Comparison of ENCODE assay signal across 22 cellular contexts in the genomic region with DNA sequence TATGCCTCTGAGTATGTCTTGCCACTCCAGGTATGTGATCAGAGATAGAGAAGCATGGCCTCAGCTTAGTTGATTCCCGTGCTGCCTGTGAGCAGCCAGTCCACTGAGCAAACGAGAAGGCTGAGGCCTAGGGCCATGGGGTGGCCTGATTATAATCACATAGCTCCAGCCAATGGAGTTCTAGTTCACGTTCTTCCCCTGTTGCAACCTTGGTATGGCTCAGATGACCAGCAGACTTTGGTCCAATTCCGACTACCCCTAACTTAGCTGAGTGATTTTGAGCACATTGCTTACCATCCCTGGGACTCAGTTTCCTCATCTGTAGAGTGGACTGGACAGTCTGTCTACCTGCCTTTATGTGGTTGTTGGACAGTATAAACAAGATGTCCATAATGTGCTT.
DNase-seq lines count a peak whose midpoint lies in the region; ATAC-seq and TF ChIP-seq lines count a peak whose summit lies in the region.
"Had no signal": no experiment of that assay in that cellular context is flagged by ENCODE, and none has a peak within 500 bp of the region (broad histone marks: within the 10 kb centered on the region; RNA-seq: fewer than 3 reads in every experiment).

No MANE protein-coding gene starts in this region.

- H3K4me3 Mint-ChIP-seq in activated CD4-positive, alpha-beta memory T cell treated with anti-CD3 and anti-CD28 coated beads for 36 hours = no peak overlapping the region
- H3K4me3 Mint-ChIP-seq in effector memory CD8-positive, alpha-beta T cell = no peak overlapping the region
- H3K4me3 Mint-ChIP-seq: CD8-positive, alpha-beta memory T cell; memory B cell; natural killer cell had no signal

- DNase-seq in DMS53 (lab: John Stamatoyannopoulos, UW) = peak; percentile 21
- DNase-seq in DMS53 treated with DMSO at 0.1 percent for 48 hours (lab: John Stamatoyannopoulos, UW; ENCODE audit: unreplicated experiment) = no peak
- DNase-seq in SJCRH30 = no peak
- DNase-seq in right lobe of liver = no peak
- no peak for DNase-seq in stomach
- no peak for DNase-seq in activated CD4-positive, alpha-beta memory T cell treated with anti-CD3 and anti-CD28 coated beads for 36 hours
- DNase-seq in NCI-H1436 (lab: John Stamatoyannopoulos, UW) = no peak
- DNase-seq in effector memory CD8-positive, alpha-beta T cell = no peak
- DNase-seq: activated naive CD4-positive, alpha-beta T cell; activated T-cell treated with anti-CD3 and anti-CD28 coated beads, Interleukin-2, amount 50 U/mL, for 1 hour; CD8-positive, alpha-beta memory T cell; KG1; kidney; MV-4-11; natural killer cell; NCI-H2171 treated with DMSO at 0.1 percent for 48 hours; NCI-H526 treated with DMSO at 0.1 percent for 48 hours; RPMI8226 had no signal

- no peaks in the 10 kb centered on the region for H3K36me3 Mint-ChIP-seq in activated CD4-positive, alpha-beta memory T cell treated with anti-CD3 and anti-CD28 coated beads for 36 hours
- peaks cover 3% of the 10 kb centered on the region for H3K36me3 Mint-ChIP-seq in effector memory CD8-positive, alpha-beta T cell (ENCODE audit: insufficient read depth)
- H3K36me3 Mint-ChIP-seq: natural killer cell had no signal

- peak overlapping the region; percentile 80 for H3K27ac ChIP-seq in SJCRH30
- H3K27ac ChIP-seq in right lobe of liver = peak overlapping the region in 2 of 3 donors; percentile 36
- peak overlapping the region in 4 of 5 donors; percentile 56 to 77 (median 58) for H3K27ac ChIP-seq in stomach
- H3K27ac ChIP-seq: 22Rv1, foreskin keratinocyte, ovary had no signal

- peak in 2 of 4 donors; percentile 11 to 20 for ATAC-seq in right lobe of liver
- no peak for ATAC-seq in effector memory CD8-positive, alpha-beta T cell (replicated peaks)
- ATAC-seq: natural killer cell had no signal

- no peaks in the 10 kb centered on the region for H3K36me3 ChIP-seq in SJCRH30
- no peaks in the 10 kb centered on the region for H3K36me3 ChIP-seq in right lobe of liver
- no peaks in the 10 kb centered on the region for H3K36me3 ChIP-seq in stomach
- H3K36me3 ChIP-seq: ovary had no signal

- H3K27ac Mint-ChIP-seq in activated CD4-positive, alpha-beta memory T cell treated with anti-CD3 and anti-CD28 coated beads for 36 hours = no peak overlapping the region
- H3K27ac Mint-ChIP-seq in effector memory CD8-positive, alpha-beta T cell = no peak overlapping the region
- H3K27ac Mint-ChIP-seq: CD8-positive, alpha-beta memory T cell; memory B cell; natural killer cell had no signal

- H3K27me3 Mint-ChIP-seq in activated CD4-positive, alpha-beta memory T cell treated with anti-CD3 and anti-CD28 coated beads for 36 hours = no peaks in the 10 kb centered on the region
- H3K27me3 Mint-ChIP-seq in effector memory CD8-positive, alpha-beta T cell = no peaks in the 10 kb centered on the region
- H3K27me3 Mint-ChIP-seq: CD8-positive, alpha-beta memory T cell; memory B cell had no signal

- H3K4me1 Mint-ChIP-seq in activated CD4-positive, alpha-beta memory T cell treated with anti-CD3 and anti-CD28 coated beads for 36 hours (ENCODE audit: low read depth) = no peaks in the 10 kb centered on the region
- peaks cover 0 to 7% of the 10 kb centered on the region in 2 donors for H3K4me1 Mint-ChIP-seq in effector memory CD8-positive, alpha-beta T cell (ENCODE audit: low read depth in 2 of 2)
- H3K4me1 Mint-ChIP-seq: CD8-positive, alpha-beta memory T cell had no signal

- CTCF ChIA-PET in activated CD4-positive, alpha-beta memory T cell treated with anti-CD3 and anti-CD28 coated beads for 36 hours (lab: Charles Lee) = interaction anchor here (1.3 kb wide), 1 partner anchor 32 kb away, joined by 4 read pairs; no protein-coding TSS in a partner anchor

- TF ChIP-seq EP300 in stomach (IDR thresholded peaks at IDR 0.05) = no peak

- POLR2A ChIA-PET in activated CD4-positive, alpha-beta memory T cell treated with anti-CD3 and anti-CD28 coated beads for 36 hours (lab: Charles Lee) = no interaction called here

- H3K27me3 ChIP-seq in SJCRH30 (no peaks in the 10 kb centered on the region), right lobe of liver (no peaks in the 10 kb centered on the region), stomach (no peaks in the 10 kb centered on the region)
- H3K27me3 ChIP-seq: foreskin keratinocyte, ovary had no signal

- intact Hi-C loops in right lobe of liver (cut with DNase I) (no loop called here), stomach (cut with DNase I; ENCODE audit: low total_unique reads) (no loop called here)
- intact Hi-C loops in activated CD4-positive, alpha-beta memory T cell treated with anti-CD3 and anti-CD28 coated beads for 36 hours (cut with micrococcal nuclease) = no loop called here

- WGBS in right lobe of liver (ENCODE audit: insufficient coverage, low coverage, low lambda C conversion rate, missing lambda C conversion rate) = 71% methylated on average over 2 of the region's 4 CpGs
- 72 to 85% (median 81%) methylated on average over 4 of the region's 4 CpGs for WGBS in stomach, 5 donors

- TF ChIP-seq CTCF in right lobe of liver (IDR thresholded peaks at IDR 0.05) = no peak
- no peak for TF ChIP-seq CTCF in stomach (IDR thresholded peaks at IDR 0.05)

- no peaks in the 10 kb centered on the region for H3K9me3 ChIP-seq in SJCRH30 (replicated peaks)
- H3K9me3 ChIP-seq in right lobe of liver = no peaks in the 10 kb centered on the region
- no peaks in the 10 kb centered on the region for H3K9me3 ChIP-seq in stomach
- H3K9me3 ChIP-seq: ovary had no signal

- H3K4me3 ChIP-seq in SJCRH30 (no peak overlapping the region), right lobe of liver (no peak overlapping the region), stomach (no peak overlapping the region)
- H3K4me3 ChIP-seq: ovary had no signal

- no peaks in the 10 kb centered on the region for H3K9me3 Mint-ChIP-seq in activated CD4-positive, alpha-beta memory T cell treated with anti-CD3 and anti-CD28 coated beads for 36 hours
- no peaks in the 10 kb centered on the region for H3K9me3 Mint-ChIP-seq in effector memory CD8-positive, alpha-beta T cell
- H3K9me3 Mint-ChIP-seq: CD8-positive, alpha-beta memory T cell; memory B cell; natural killer cell had no signal

- peaks cover 87% of the 10 kb centered on the region for H3K4me1 ChIP-seq in SJCRH30
- peaks cover 0 to 32% (median 5%) of the 10 kb centered on the region in 4 donors for H3K4me1 ChIP-seq in right lobe of liver
- peaks cover 7 to 93% (median 52%) of the 10 kb centered on the region in 4 donors for H3K4me1 ChIP-seq in stomach

- no peak for TF ChIP-seq POLR2A in right lobe of liver (IDR thresholded peaks at IDR 0.05)
- TF ChIP-seq POLR2A in stomach (IDR thresholded peaks at IDR 0.05) = no peak
